Comparison of ENCODE assay signal across 23 cellular contexts in the genomic region with DNA sequence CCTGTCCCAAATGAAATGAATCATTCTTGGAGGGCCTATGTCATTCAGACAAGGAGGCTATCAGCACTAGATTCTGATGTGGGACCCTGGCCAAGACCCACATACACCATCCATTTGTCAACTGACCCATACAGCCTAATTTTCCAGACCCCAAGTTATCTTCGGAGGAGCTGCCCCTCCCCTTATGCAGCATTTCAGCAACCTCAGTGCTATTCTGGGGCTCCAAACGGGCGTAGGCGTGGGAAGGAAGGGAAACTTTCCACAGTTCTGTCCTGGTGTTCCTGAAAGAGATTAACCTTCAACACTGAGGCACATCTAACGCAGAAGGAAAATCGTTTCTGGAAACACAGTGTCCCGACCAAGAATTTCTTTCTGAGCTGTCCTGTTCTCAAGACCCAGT.
DNase-seq lines count a peak whose midpoint lies in the region; ATAC-seq, FAIRE-seq and TF ChIP-seq lines count a peak whose summit lies in the region.
"Had no signal": no experiment of that assay in that cellular context is flagged by ENCODE, and none has a peak within 500 bp of the region (broad histone marks: within the 10 kb centered on the region; RNA-seq: fewer than 3 reads in every experiment).

No MANE protein-coding gene starts in this region.

- DNase-seq in HepG2 (ENCODE audit: low spot score) (no peak), kidney (peak; percentile 48), sigmoid colon (no peak), neural progenitor cell (ENCODE audit: low spot score) (no peak), WTC11 (ENCODE audit: low spot score) (no peak), GM10266 (ENCODE audit: extremely low spot score) (no peak)
- no peak for DNase-seq in stimulated activated CD4-positive, alpha-beta T cell treated with anti-CD3 and anti-CD28 coated beads, Interleukin-2, amount 100 ng/mL, for 24 hours
- DNase-seq: activated CD8-positive, alpha-beta memory T cell treated with anti-CD3 and anti-CD28 coated beads, Interleukin-2, amount 50 U/mL, for 4 hours; caudate nucleus; erythroblast; glutamatergic neuron; Kasumi-1; NCI-H1092 treated with DMSO at 0.1 percent for 48 hours; NCI-H2081; stimulated activated CD4-positive, alpha-beta T cell treated with anti-CD3 and anti-CD28 coated beads, Interleukin-4, amount 100 ng/mL, for 24 hours had no signal

- H3K4me3 Mint-ChIP-seq in neural progenitor cell, result no peak overlapping the region
- H3K4me3 Mint-ChIP-seq in WTC11, result no peak overlapping the region
- H3K4me3 Mint-ChIP-seq: stimulated activated naive CD8-positive, alpha-beta T cell treated with anti-CD3 and anti-CD28 coated beads, Interleukin-15, Interleukin-2, amounts not matched to agents 100 ng/mL and 50 ng/mL, for 24 hours; T-helper 1 cell treated with Interleukin-12 subunit alpha and Interleukin-12 subunit beta and Interleukin-4 antibody, amounts not matched to agents 30 μg/mL and 1 μg/mL, for 36 hours had no signal

- TF ChIP-seq EP300 in HepG2 (IDR thresholded peaks at IDR 0.05; ENCODE audit: low read depth in 2 of 2, low read length in 2 of 2) (no peak), HepG2 (CRISPR knock-in tag; IDR thresholded peaks at IDR 0.05; ENCODE audit: borderline replicate concordance) (no peak), sigmoid colon (IDR thresholded peaks at IDR 0.05) (no peak)

- H2AFZ ChIP-seq in HepG2 (ENCODE audit: low read length) (no peak overlapping the region), neural progenitor cell (replicated peaks) (no peak overlapping the region)

- H3K9me3 ChIP-seq in liver (ENCODE audit: control insufficient read depth in 4 of 4, low read length in 3 of 4), result no peaks in the 10 kb centered on the region
- H3K9me3 ChIP-seq in HepG2 (ENCODE audit: low read length), result no peaks in the 10 kb centered on the region
- H3K9me3 ChIP-seq in kidney (ENCODE audit: control insufficient read depth in 1 of 2, low read length in 2 of 2), result no peaks in the 10 kb centered on the region
- peaks cover 0 to 4% (median 0%) of the 10 kb centered on the region in 4 donors for H3K9me3 ChIP-seq in sigmoid colon
- no peaks in the 10 kb centered on the region for H3K9me3 ChIP-seq in neural progenitor cell (ENCODE audit: low read depth)
- H3K9me3 ChIP-seq: SJSA1 had no signal

- H3K27ac Mint-ChIP-seq in neural progenitor cell (no peak overlapping the region), WTC11 (no peak overlapping the region)
- H3K27ac Mint-ChIP-seq: stimulated activated naive CD8-positive, alpha-beta T cell treated with anti-CD3 and anti-CD28 coated beads, Interleukin-15, Interleukin-2, amounts not matched to agents 100 ng/mL and 50 ng/mL, for 24 hours; T-helper 1 cell treated with Interleukin-12 subunit alpha and Interleukin-12 subunit beta and Interleukin-4 antibody, amounts not matched to agents 30 μg/mL and 1 μg/mL, for 36 hours had no signal

- POLR2A ChIA-PET in HepG2 (lab: Yijun Ruan, JAX), result no interaction called here
- POLR2A ChIA-PET in WTC11 (lab: Charles Lee), result no interaction called here

- H3K4me3 ChIP-seq in liver (ENCODE audit: low read depth in 1 of 3, low read length in 3 of 3), result no peak overlapping the region
- no peak overlapping the region for H3K4me3 ChIP-seq in HepG2 (replicated peaks in 1 of 3; ENCODE audit: insufficient read depth in 1 of 3, low read depth in 2 of 3, low read length in 3 of 3)
- no peak overlapping the region for H3K4me3 ChIP-seq in kidney (ENCODE audit: low read length in 2 of 2)
- H3K4me3 ChIP-seq in sigmoid colon, result no peak overlapping the region
- H3K4me3 ChIP-seq in neural progenitor cell, result no peak overlapping the region
- H3K4me3 ChIP-seq: A549, lung, SJSA1, smooth muscle cell had no signal

- H3F3A ChIP-seq in neural progenitor cell (ENCODE audit: low read depth), result no peaks in the 10 kb centered on the region

- H3K27me3 ChIP-seq in liver (ENCODE audit: control insufficient read depth in 4 of 4, insufficient read depth in 4 of 4, low read length in 3 of 4) (no peaks in the 10 kb centered on the region), HepG2 (ENCODE audit: control insufficient read depth in 1 of 2, insufficient read depth in 2 of 2, low read length in 2 of 2) (peaks cover 0 to 24% of the 10 kb centered on the region in 2 experiments; a peak in 4 of 5 replicates), sigmoid colon (no peaks in the 10 kb centered on the region), neural progenitor cell (no peaks in the 10 kb centered on the region)
- H3K27me3 ChIP-seq: SJSA1 had no signal

- ATAC-seq in HepG2 (no peak), WTC11 (no peak)

- BruUV-seq in HepG2 (replicated peaks; lab: Mats Ljungman, UMichigan), result no TSS peak

- H4K20me1 ChIP-seq in HepG2 (ENCODE audit: insufficient read depth, low read length) (no peaks in the 10 kb centered on the region), neural progenitor cell (ENCODE audit: low read depth) (no peaks in the 10 kb centered on the region)

- H3K36me3 Mint-ChIP-seq in neural progenitor cell, result no peaks in the 10 kb centered on the region
- no peaks in the 10 kb centered on the region for H3K36me3 Mint-ChIP-seq in WTC11

- H3K79me2 ChIP-seq in HepG2 (ENCODE audit: insufficient read depth, low read length) (no peaks in the 10 kb centered on the region), neural progenitor cell (ENCODE audit: low read depth) (no peaks in the 10 kb centered on the region)

- TF ChIP-seq POLR2A in HepG2 (IDR thresholded peaks at IDR 0.05; ENCODE audit: insufficient read depth in 1 of 2, low read depth in 2 of 2, low read length in 2 of 2) (no peak), sigmoid colon (IDR thresholded peaks at IDR 0.05) (no peak)

- H3K4me2 ChIP-seq in HepG2 (ENCODE audit: low read depth, low read length) (no peak overlapping the region), neural progenitor cell (no peak overlapping the region)
- H3K4me2 ChIP-seq: A549, smooth muscle cell had no signal

- TF ChIP-seq RAD21 in liver (IDR thresholded peaks at IDR 0.05) (no peak), HepG2 (CRISPR knock-in tag; IDR thresholded peaks at IDR 0.05) (no peak)

- TF ChIP-seq CTCF in liver (IDR thresholded peaks at IDR 0.05; ENCODE audit: low read depth, low read length, missing input control), result no peak
- no peak for TF ChIP-seq CTCF in HepG2 (CRISPR knock-in tag; IDR thresholded peaks at IDR 0.05)
- no peak for TF ChIP-seq CTCF in kidney (IDR thresholded peaks at IDR 0.05; ENCODE audit: borderline replicate concordance, extremely low read depth, insufficient read depth)
- TF ChIP-seq CTCF in sigmoid colon (IDR thresholded peaks at IDR 0.05), result no peak
- no peak for TF ChIP-seq CTCF in neural progenitor cell (IDR thresholded peaks at IDR 0.05)
- no peak for TF ChIP-seq CTCF in WTC11 (IDR thresholded peaks at IDR 0.05)
- TF ChIP-seq CTCF in GM10266 (IDR thresholded peaks at IDR 0.05; ENCODE audit: control insufficient read depth, insufficient read depth, low read depth, missing control alignments), result no peak

- CTCF ChIA-PET in HepG2 (lab: Yijun Ruan, JAX; ENCODE audit: low intra/inter-chr PET ratio, low total read pairs), result no interaction called here
- CTCF ChIA-PET in WTC11 (lab: Charles Lee), result interaction anchor here (0.8 kb wide), 1 partner anchor 51 kb away, joined by 3 read pairs; no protein-coding TSS in a partner anchor

- H3K9me3 Mint-ChIP-seq in neural progenitor cell (no peaks in the 10 kb centered on the region), WTC11 (no peaks in the 10 kb centered on the region)
- H3K9me3 Mint-ChIP-seq: stimulated activated naive CD8-positive, alpha-beta T cell treated with anti-CD3 and anti-CD28 coated beads, Interleukin-15, Interleukin-2, amounts not matched to agents 100 ng/mL and 50 ng/mL, for 24 hours; T-helper 1 cell treated with Interleukin-12 subunit alpha and Interleukin-12 subunit beta and Interleukin-4 antibody, amounts not matched to agents 30 μg/mL and 1 μg/mL, for 36 hours had no signal

- H3K27me3 Mint-ChIP-seq in neural progenitor cell (ENCODE audit: insufficient read depth, low read depth) (peaks cover 11% of the 10 kb centered on the region), WTC11 (ENCODE audit: low read depth) (no peaks in the 10 kb centered on the region)
- H3K27me3 Mint-ChIP-seq: stimulated activated naive CD8-positive, alpha-beta T cell treated with anti-CD3 and anti-CD28 coated beads, Interleukin-15, Interleukin-2, amounts not matched to agents 100 ng/mL and 50 ng/mL, for 24 hours had no signal

- H3K9ac ChIP-seq in liver (ENCODE audit: low read depth in 1 of 2, low read length in 2 of 2), result no peak overlapping the region
- H3K9ac ChIP-seq in HepG2 (ENCODE audit: insufficient read depth, low read depth, low read length), result no peak overlapping the region
- no peak overlapping the region for H3K9ac ChIP-seq in kidney (ENCODE audit: low read length in 2 of 2)
- no peak overlapping the region for H3K9ac ChIP-seq in neural progenitor cell

- H3K36me3 ChIP-seq in liver (ENCODE audit: control insufficient read depth in 4 of 4, insufficient read depth in 3 of 4, low read depth in 1 of 4, low read length in 3 of 4) (no peaks in the 10 kb centered on the region), HepG2 (replicated peaks in 1 of 2; ENCODE audit: control insufficient read depth in 1 of 2, insufficient read depth in 2 of 2, low read length in 2 of 2) (no peaks in the 10 kb centered on the region), kidney (ENCODE audit: control insufficient read depth in 1 of 2, insufficient read depth in 2 of 2, low read length in 2 of 2) (no peaks in the 10 kb centered on the region), sigmoid colon (peaks cover 16 to 100% (median 72%) of the 10 kb centered on the region in 4 donors), neural progenitor cell (no peaks in the 10 kb centered on the region)
- H3K36me3 ChIP-seq: SJSA1 had no signal

- H3K27ac ChIP-seq in liver (ENCODE audit: low read depth in 1 of 2, low read length in 2 of 2) (no peak overlapping the region), HepG2 (ENCODE audit: extremely low read length, insufficient read depth, low read length) (no peak overlapping the region), kidney (ENCODE audit: low read depth in 2 of 2, low read length in 2 of 2) (no peak overlapping the region), sigmoid colon (peak overlapping the region; percentile 64 to 98 (median 80)), neural progenitor cell (no peak overlapping the region)
- H3K27ac ChIP-seq: A549, SJSA1, VCaP had no signal

- no peak for FAIRE-seq in HepG2 (lab: Jason Lieb, UNC)
- no peak for FAIRE-seq in kidney (lab: Jason Lieb, UNC)
- FAIRE-seq: A549 had no signal

- in situ Hi-C loops in HepG2 (cut with HindIII; ENCODE audit: extremely low pct_ligation_motif_present, low pct_unique_long_range_greater_than_20kb), result no loop called here

- H3K4me1 ChIP-seq in liver (ENCODE audit: control insufficient read depth in 4 of 4, insufficient read depth in 4 of 4, low read length in 3 of 4), result no peaks in the 10 kb centered on the region
- H3K4me1 ChIP-seq in HepG2 (ENCODE audit: insufficient read depth, low read length), result no peaks in the 10 kb centered on the region
- no peaks in the 10 kb centered on the region for H3K4me1 ChIP-seq in kidney (ENCODE audit: control insufficient read depth in 1 of 2, insufficient read depth in 1 of 2, low read depth in 1 of 2, low read length in 2 of 2)
- peaks cover 0 to 95% (median 76%) of the 10 kb centered on the region in 4 donors for H3K4me1 ChIP-seq in sigmoid colon
- H3K4me1 ChIP-seq in neural progenitor cell, result no peaks in the 10 kb centered on the region
- H3K4me1 ChIP-seq: A549, SJSA1 had no signal

- H3K4me1 Mint-ChIP-seq in neural progenitor cell (no peaks in the 10 kb centered on the region), WTC11 (no peaks in the 10 kb centered on the region)

- intact Hi-C loops in HepG2 (cut with micrococcal nuclease; ENCODE audit: unreplicated experiment), result no loop called here
- intact Hi-C loops in kidney (cut with DNase I), result no loop called here
- intact Hi-C loops in sigmoid colon (cut with DNase I), result no loop called here

- WGBS in liver, result 64% methylated on average over 7 of the region's 7 CpGs
- 3% methylated on average over 7 of the region's 7 CpGs for WGBS in HepG2 (ENCODE audit: low lambda C conversion rate)
- WGBS in sigmoid colon, 2 donors, result 70 to 77% methylated on average over 7 of the region's 7 CpGs

Comparison
In these comparisons a context has a peak if more than half of its experiments do, and no peak if none do; other contexts are left out.
1. H3K27ac ChIP-seq: peak in sigmoid colon (4 of 4); none in liver (0 of 2), HepG2 (single experiment), kidney (0 of 2) and neural progenitor cell (single experiment).